In the genomic region with DNA sequence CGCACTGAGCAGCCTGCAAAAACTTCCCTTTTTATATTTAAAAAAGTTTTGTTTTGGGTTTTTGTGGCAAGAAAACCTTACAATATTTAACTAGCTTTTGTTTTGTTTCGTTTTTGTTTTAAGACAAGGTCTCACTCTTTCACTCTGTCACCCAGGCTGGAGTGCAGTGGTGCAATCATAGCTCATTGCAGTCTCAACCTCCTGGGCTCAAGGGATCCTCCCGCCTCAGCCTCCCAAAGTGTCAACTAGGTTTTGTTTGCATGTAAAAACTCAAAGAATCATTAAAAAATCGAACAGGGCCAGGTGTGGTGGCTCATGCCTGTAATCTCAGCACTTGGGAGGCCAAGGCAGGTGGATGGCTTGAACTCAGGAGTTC, we compare ENCODE assay signal across 1 cellular context.
TF ChIP-seq lines count a peak whose summit lies in the region.

No MANE protein-coding gene starts in this region.

TF ChIP-seq in K562, 482 proteins besides CTCF, POLR2A, EP300 and RAD21 (continued from another document):
- TF ChIP-seq, protein P1, sequence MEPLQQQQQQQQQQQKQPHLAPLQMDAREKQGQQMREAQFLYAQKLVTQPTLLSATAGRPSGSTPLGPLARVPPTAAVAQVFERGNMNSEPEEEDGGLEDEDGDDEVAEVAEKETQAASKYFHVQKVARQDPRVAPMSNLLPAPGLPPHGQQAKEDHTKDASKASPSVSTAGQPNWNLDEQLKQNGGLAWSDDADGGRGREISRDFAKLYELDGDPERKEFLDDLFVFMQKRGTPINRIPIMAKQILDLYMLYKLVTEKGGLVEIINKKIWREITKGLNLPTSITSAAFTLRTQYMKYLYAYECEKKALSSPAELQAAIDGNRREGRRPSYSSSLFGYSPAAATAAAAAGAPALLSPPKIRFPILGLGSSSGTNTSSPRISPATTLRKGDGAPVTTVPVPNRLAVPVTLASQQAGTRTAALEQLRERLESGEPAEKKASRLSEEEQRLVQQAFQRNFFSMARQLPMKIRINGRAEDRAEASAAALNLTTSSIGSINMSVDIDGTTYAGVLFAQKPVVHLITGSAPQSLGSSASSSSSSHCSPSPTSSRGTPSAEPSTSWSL (CRISPR knock-in tag; IDR thresholded peaks at IDR 0.05; ENCODE audit: borderline replicate concordance): no peak
- TF ChIP-seq U2AF1 (optimal IDR thresholded peaks at IDR 0.05; ENCODE audit: low read depth, low read length) (no peak), TEAD4 (IDR thresholded peaks at IDR 0.05; ENCODE audit: low read length) (no peak), TEAD4 (CRISPR knock-in tag; IDR thresholded peaks at IDR 0.05; ENCODE audit: borderline replicate concordance) (no peak), SLC30A9 (CRISPR knock-in tag; IDR thresholded peaks at IDR 0.05) (no peak)
